ENCODE assay signal across 9 cellular contexts in genomic region chr1:8283058-8283884, GRCh38. TPM values are rescaled to one million over a fixed set of nuclear protein-coding genes. Genes with fewer than 3 reads are reported as not detected.
DNase-seq lines count a peak whose midpoint lies in the region; ATAC-seq and FAIRE-seq lines count a peak whose summit lies in the region.
"Had no signal": no experiment of that assay in that cellular context is flagged by ENCODE, and none has a peak within 500 bp of the region (broad histone marks: within the 10 kb centered on the region; RNA-seq: fewer than 3 reads in every experiment).

No MANE protein-coding gene starts in this region.

- POLR2A ChIA-PET in CD4-positive, alpha-beta memory T cell (lab: Charles Lee; ENCODE audit: partially characterized antibody), result no interaction called here

- ATAC-seq in GM21526 (IDR thresholded peaks at IDR 0.05; ENCODE audit: low FRiP score, unreplicated experiment) (peak; percentile 91), HG03575 (IDR thresholded peaks at IDR 0.05; ENCODE audit: extremely low read depth, insufficient number of reproducible peaks, low FRiP score, unreplicated experiment) (peak; percentile 84)

- H3K27ac Mint-ChIP-seq in CD4-positive, alpha-beta memory T cell, result no peak overlapping the region
- H3K27ac Mint-ChIP-seq: naive B cell had no signal

- H3K9me3 ChIP-seq in CD4-positive, alpha-beta memory T cell (ENCODE audit: control insufficient read depth in 1 of 2, low read length in 2 of 2), result no peaks in the 10 kb centered on the region

- H3K27me3 Mint-ChIP-seq in CD4-positive, alpha-beta memory T cell, result peaks cover 20 to 32% of the 10 kb centered on the region in 2 donors

- H3K27ac ChIP-seq in CD4-positive, alpha-beta memory T cell (ENCODE audit: low read depth, low read length), result no peak overlapping the region

- no peak overlapping the region for H3K4me3 ChIP-seq in CD4-positive, alpha-beta memory T cell (ENCODE audit: low read length in 2 of 2)

- no peaks in the 10 kb centered on the region for H3K9me3 Mint-ChIP-seq in CD4-positive, alpha-beta memory T cell

- intact Hi-C loops in CD4-positive, alpha-beta memory T cell (cut with micrococcal nuclease), result no loop called here

- no peaks in the 10 kb centered on the region for H3K36me3 Mint-ChIP-seq in CD4-positive, alpha-beta memory T cell
- H3K36me3 Mint-ChIP-seq: naive B cell had no signal

- peak; percentile 64 for DNase-seq in GM18507 (ENCODE audit: extremely low spot score, insufficient read length, low read depth)
- peak; percentile 35 for DNase-seq in kidney tubule cell (ENCODE audit: low spot score)
- no peak for DNase-seq in frontal cortex (ENCODE audit: low spot score in 2 of 2)
- no peak for DNase-seq in CD4-positive, alpha-beta memory T cell
- DNase-seq in ecto neural progenitor cell (ENCODE audit: low spot score), result no peak
- no peak for DNase-seq in COR-L47 (lab: John Stamatoyannopoulos, UW)
- DNase-seq: naive B cell had no signal

- FAIRE-seq in GM18507 (lab: Jason Lieb, UNC) (peak; percentile 79), frontal cortex (lab: Jason Lieb, UNC) (no peak)

- H3K36me3 ChIP-seq in CD4-positive, alpha-beta memory T cell (ENCODE audit: insufficient read depth, low read length), result no peaks in the 10 kb centered on the region

- CTCF ChIA-PET in CD4-positive, alpha-beta memory T cell (lab: Charles Lee; ENCODE audit: partially characterized antibody), result no interaction called here

- H3K27me3 ChIP-seq in CD4-positive, alpha-beta memory T cell (ENCODE audit: insufficient read depth, low read length), result peaks cover 3% of the 10 kb centered on the region

- H3K4me1 ChIP-seq in CD4-positive, alpha-beta memory T cell (ENCODE audit: insufficient read depth, low read length), result no peaks in the 10 kb centered on the region

- no peak overlapping the region for H3K4me3 Mint-ChIP-seq in CD4-positive, alpha-beta memory T cell

- peaks cover 0 to 5% (median 2%) of the 10 kb centered on the region in 4 donors for H3K4me1 Mint-ChIP-seq in CD4-positive, alpha-beta memory T cell

RNA-seq across cellular contexts. Expression of gene SLC45A1, which starts 34.6 kb away (rescaled TPM):
- 8.6 TPM for total RNA-seq in frontal cortex
- total RNA-seq in CD4-positive, alpha-beta memory T cell, result 1 to 10 TPM in 1 of 2 experiments, under 1 TPM in 1; 0.94 to 1.2 TPM
- under 1 TPM; 0.33 to 0.52 TPM for polyA plus RNA-seq in CD4-positive, alpha-beta memory T cell

Comparison
In these comparisons a context has a peak if more than half of its experiments do, and no peak if none do; other contexts are left out.
1. DNase-seq: peak in GM18507 (single experiment) and kidney tubule cell (single experiment); none in frontal cortex (0 of 2), CD4-positive, alpha-beta memory T cell (0 of 5), ecto neural progenitor cell (single experiment) and COR-L47 (single experiment).